In genomic region chr14:83816755-83817154, GRCh38 we compare ENCODE assay signal across 17 cellular contexts.
DNase-seq lines count a peak whose midpoint lies in the region; ATAC-seq and TF ChIP-seq lines count a peak whose summit lies in the region.
"Had no signal": no experiment of that assay in that cellular context is flagged by ENCODE, and none has a peak within 500 bp of the region (broad histone marks: within the 10 kb centered on the region; RNA-seq: fewer than 3 reads in every experiment).

No MANE protein-coding gene starts in this region.

- POLR2A ChIA-PET in GM10248 (lab: Yijun Ruan, JAX), result interaction anchor here (0.5 kb wide), 1 partner anchor 302 kb away, joined by 4 read pairs; no protein-coding TSS in a partner anchor

- ATAC-seq in HG02870 (IDR thresholded peaks at IDR 0.05; ENCODE audit: unreplicated experiment) (no peak), HG03469 (IDR thresholded peaks at IDR 0.05; ENCODE audit: unreplicated experiment) (no peak)

- TF ChIP-seq CTCF in AG09319 (IDR thresholded peaks at IDR 0.05; ENCODE audit: low read depth, low read length), result no peak
- no peak for TF ChIP-seq CTCF in GM10248 (IDR thresholded peaks at IDR 0.05; ENCODE audit: control extremely low read depth, extremely low read depth, low read depth, missing control alignments)

- CTCF ChIA-PET in GM10248 (lab: Yijun Ruan, JAX), result no interaction called here

- DNase-seq in AG09319 (ENCODE audit: extremely low read depth, low read depth) (peak; percentile 90), HT1080 (ENCODE audit: low read depth) (peak; percentile 43), amniotic stem cell (lab: John Stamatoyannopoulos, UW) (peak; percentile 13), left kidney (ENCODE audit: low read depth, low spot score) (peak; percentile 93), GM10248 (ENCODE audit: extremely low spot score) (no peak), HUDEP-2 (lab: John Stamatoyannopoulos, UW; ENCODE audit: unreplicated experiment in 76 of 76) (no peak)
- DNase-seq: activated CD8-positive, alpha-beta memory T cell treated with anti-CD3 and anti-CD28 coated beads, Interleukin-2, amount 50 U/mL, for 4 hours; activated gamma-delta T cell; aorta; CD4-positive, alpha-beta T cell; cortex of kidney; KBM-7; kidney; NCI-H1092; NCI-H526 had no signal

Comparison
In these comparisons a context has a peak if more than half of its experiments do, and no peak if none do; other contexts are left out.
1. DNase-seq: peak in AG09319 (single experiment), HT1080 (single experiment), amniotic stem cell (single experiment) and left kidney (single experiment); none in GM10248 (single experiment) and HUDEP-2 (0 of 76).